29 cellular contexts compared by ENCODE assay signal in the genomic region with DNA sequence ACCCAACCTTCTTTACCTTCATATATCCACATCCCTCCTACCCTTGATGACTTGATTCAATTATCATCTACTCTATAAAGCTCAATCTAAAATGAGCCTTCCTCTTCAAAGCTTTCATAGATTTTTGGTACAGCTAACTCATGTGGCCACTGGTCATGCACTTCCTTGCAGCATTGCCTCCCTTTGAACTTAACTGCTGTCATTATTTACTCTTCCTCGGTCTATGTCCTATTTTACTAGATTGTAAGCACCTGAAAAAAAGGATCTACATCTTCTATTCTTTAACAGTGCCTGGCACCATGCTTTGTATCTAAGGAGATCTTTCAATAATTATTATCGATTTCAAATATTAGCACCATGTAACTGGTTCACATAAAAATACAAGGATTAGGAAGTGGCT.
"Had no signal": no experiment of that assay in that cellular context is flagged by ENCODE, and none has a peak within 500 bp of the region (broad histone marks: within the 10 kb centered on the region; RNA-seq: fewer than 3 reads in every experiment).

No MANE protein-coding gene starts in this region.

- DNase-seq: immature natural killer cell; kidney; left colon; left lung; lower lobe of right lung; mammary epithelial cell; mesendoderm; midbrain; mucosa of descending colon; naive thymus-derived CD4-positive, alpha-beta T cell; ovary; stimulated activated CD4-positive, alpha-beta T cell treated with anti-CD3 and anti-CD28 coated beads, Interleukin-12 subunit alpha, Interleukin-12 subunit beta, amount 100 ng/mL, for 4 hours; stimulated activated CD4-positive, alpha-beta T cell treated with anti-CD3 and anti-CD28 coated beads, Interleukin-15, amount 100 ng/mL, for 24 hours; stimulated activated CD4-positive, alpha-beta T cell treated with anti-CD3 and anti-CD28 coated beads, Interleukin-2, amount 100 ng/mL, for 24 hours; stimulated activated CD4-positive, alpha-beta T cell treated with anti-CD3 and anti-CD28 coated beads, Interleukin-4, amount 100 ng/mL, for 1 hour; stimulated activated naive B cell treated with anti-CD40 and anti-IgM and Interleukin-4, amounts not matched to agents 10 μg/mL and 1 μg/mL and 100 μg/mL, for 72 hours; stimulated activated naive CD8-positive, alpha-beta T cell treated with anti-CD3 and anti-CD28 coated beads, Interleukin-15, Interleukin-2, amounts not matched to agents 100 U/mL and 50 U/mL, for 24 hours; stomach; testis; thyroid gland; transverse colon; upper lobe of left lung had no signal

- H3K27me3 Mint-ChIP-seq: progenitor cell of endocrine pancreas had no signal

- H3K9me3 Mint-ChIP-seq: natural killer cell treated with Interleukin-12 subunit alpha and Interleukin-12 subunit beta and Interleukin-15 and Interleukin-18, amount 100 ng/mL, for 72 hours; stimulated activated naive B cell treated with anti-CD40 and anti-IgM and Interleukin-4, amounts not matched to agents 10 μg/mL and 1 μg/mL and 100 μg/mL, for 72 hours had no signal

- H3K4me2 ChIP-seq: hepatocyte had no signal

- H3K27ac Mint-ChIP-seq: immature natural killer cell; naive thymus-derived CD4-positive, alpha-beta T cell; natural killer cell treated with Interleukin-12 subunit alpha and Interleukin-12 subunit beta and Interleukin-15 and Interleukin-18, amount 100 ng/mL, for 72 hours; progenitor cell of endocrine pancreas; stimulated activated naive B cell treated with anti-CD40 and anti-IgM and Interleukin-4, amounts not matched to agents 10 μg/mL and 1 μg/mL and 100 μg/mL, for 72 hours had no signal

- H3K4me1 ChIP-seq: left lung, lower lobe of right lung, right atrium auricular region, stomach, testis, thyroid gland, transverse colon, upper lobe of left lung, vagina had no signal

- H3K79me2 ChIP-seq: hepatocyte had no signal

- H3K4me1 Mint-ChIP-seq: immature natural killer cell; naive thymus-derived CD4-positive, alpha-beta T cell had no signal

- H2AFZ ChIP-seq: hepatocyte had no signal

- H3K9me3 ChIP-seq: left lung, lower lobe of right lung, mucosa of descending colon, ovary, right atrium auricular region, testis, thyroid gland, transverse colon, upper lobe of left lung, vagina had no signal

- H3K36me3 Mint-ChIP-seq: immature natural killer cell; natural killer cell treated with Interleukin-12 subunit alpha and Interleukin-12 subunit beta and Interleukin-15 and Interleukin-18, amount 100 ng/mL, for 72 hours; stimulated activated naive B cell treated with anti-CD40 and anti-IgM and Interleukin-4, amounts not matched to agents 10 μg/mL and 1 μg/mL and 100 μg/mL, for 72 hours had no signal

- H3K27me3 ChIP-seq: hepatocyte, left lung, ovary, right atrium auricular region, stomach, testis, thyroid gland, transverse colon, upper lobe of left lung, vagina had no signal

- H3K27ac ChIP-seq: hepatocyte, left lung, lower lobe of right lung, ovary, right atrium auricular region, skin epidermis, stomach, testis, thyroid gland, transverse colon, upper lobe of left lung, vagina had no signal

- H3K4me3 Mint-ChIP-seq: immature natural killer cell; naive thymus-derived CD4-positive, alpha-beta T cell; natural killer cell treated with Interleukin-12 subunit alpha and Interleukin-12 subunit beta and Interleukin-15 and Interleukin-18, amount 100 ng/mL, for 72 hours; stimulated activated naive B cell treated with anti-CD40 and anti-IgM and Interleukin-4, amounts not matched to agents 10 μg/mL and 1 μg/mL and 100 μg/mL, for 72 hours had no signal

- ATAC-seq: left colon; left lung; lower lobe of right lung; mucosa of descending colon; naive thymus-derived CD4-positive, alpha-beta T cell; natural killer cell treated with Interleukin-12 subunit alpha and Interleukin-12 subunit beta and Interleukin-15 and Interleukin-18, amount 100 ng/mL, for 72 hours; sciatic nerve; stimulated activated naive B cell treated with anti-CD40 and anti-IgM and Interleukin-4, amounts not matched to agents 10 μg/mL and 1 μg/mL and 100 μg/mL, for 72 hours; stimulated activated naive CD8-positive, alpha-beta T cell treated with anti-CD3 and anti-CD28 coated beads, Interleukin-15, Interleukin-2, amounts not matched to agents 100 U/mL and 50 U/mL, for 24 hours had no signal
